ENCODE assay signal across 9 cellular contexts in the genomic region with DNA sequence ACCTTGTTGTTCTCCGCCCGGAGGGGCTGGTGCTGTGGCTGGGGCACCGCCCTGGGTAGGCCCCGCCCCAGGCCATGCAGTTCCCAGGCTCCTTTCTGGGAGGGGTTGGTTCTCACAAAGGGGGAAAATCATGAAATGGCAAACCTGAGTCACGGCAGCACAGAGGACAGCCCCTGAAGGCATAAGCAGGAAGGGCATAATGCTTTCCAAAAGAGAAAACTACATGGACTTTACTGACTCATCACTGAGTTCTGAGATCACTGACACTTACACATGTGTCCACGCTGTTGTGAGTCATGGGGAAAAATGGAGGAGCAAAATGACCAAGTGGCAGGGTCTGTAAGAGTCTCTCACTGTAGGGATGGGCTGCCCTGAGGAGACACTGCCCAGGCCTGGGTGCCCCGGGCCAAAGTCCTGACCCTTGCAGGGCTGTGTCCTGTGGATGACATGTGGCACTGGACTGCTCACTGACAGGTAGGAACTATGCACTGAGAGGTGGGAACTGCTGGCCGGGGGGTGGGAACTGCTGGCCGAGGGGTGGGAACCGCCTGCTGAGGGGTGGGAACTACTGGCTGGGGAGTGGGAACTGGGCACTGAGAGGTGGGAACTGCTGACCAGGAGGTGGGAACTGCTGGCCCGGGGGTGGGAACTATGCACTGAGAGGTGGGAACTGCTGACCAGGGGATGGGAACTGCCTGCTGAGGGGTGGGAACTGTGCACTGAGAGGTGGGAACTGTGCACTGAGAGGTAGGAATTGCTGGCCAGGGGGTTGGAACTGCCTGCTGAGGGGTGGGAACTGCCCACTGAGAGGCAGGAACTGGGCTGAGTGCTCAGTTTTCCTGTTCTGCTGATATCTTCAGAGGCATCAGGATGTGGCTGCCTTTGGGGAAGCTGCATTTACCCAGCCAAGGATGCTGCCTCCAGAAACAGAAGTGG.
DNase-seq lines count a peak whose midpoint lies in the region; ATAC-seq, FAIRE-seq and TF ChIP-seq lines count a peak whose summit lies in the region.
"Had no signal": no experiment of that assay in that cellular context is flagged by ENCODE, and none has a peak within 500 bp of the region (broad histone marks: within the 10 kb centered on the region; RNA-seq: fewer than 3 reads in every experiment).

No MANE protein-coding gene starts in this region.

- TF ChIP-seq CTCF in heart left ventricle (IDR thresholded peaks at IDR 0.05) (no peak), left ventricle myocardium inferior (IDR thresholded peaks at IDR 0.05; ENCODE audit: borderline replicate concordance) (no peak), kidney (IDR thresholded peaks at IDR 0.05; ENCODE audit: borderline replicate concordance, extremely low read depth, insufficient read depth) (no peak)

- peak in 1 of 5 donors; percentile 66 for DNase-seq in heart left ventricle
- no peak for DNase-seq in left ventricle myocardium inferior
- peak; percentile 93 for DNase-seq in amniotic epithelial cell (ENCODE audit: low read depth)
- peak; percentile 64 for DNase-seq in kidney
- peak; percentile 88 to 92 for DNase-seq in aorta
- no peak for DNase-seq in NCI-H345 treated with DMSO at 0.1 percent for 48 hours (lab: John Stamatoyannopoulos, UW; ENCODE audit: unreplicated experiment)

- TF ChIP-seq POLR2A in heart left ventricle (IDR thresholded peaks at IDR 0.05) = no peak

- H3K4me3 ChIP-seq in heart left ventricle (no peak overlapping the region), left ventricle myocardium inferior (no peak overlapping the region), kidney (ENCODE audit: low read length in 2 of 2) (no peak overlapping the region), aorta (ENCODE audit: low read length in 2 of 2) (no peak overlapping the region)

- H3K4me1 ChIP-seq in heart left ventricle (peaks cover 0 to 16% (median 4%) of the 10 kb centered on the region in 12 donors), left ventricle myocardium inferior (peaks cover 8% of the 10 kb centered on the region), kidney (ENCODE audit: control insufficient read depth in 1 of 2, insufficient read depth in 1 of 2, low read depth in 1 of 2, low read length in 2 of 2) (no peaks in the 10 kb centered on the region), aorta (ENCODE audit: control insufficient read depth in 1 of 2, insufficient read depth in 2 of 2, low read length in 2 of 2) (peaks cover 0 to 3% of the 10 kb centered on the region in 2 donors)

- peak overlapping the region in 6 of 12 donors; percentile 19 to 59 (median 40) for H3K27ac ChIP-seq in heart left ventricle
- no peak overlapping the region for H3K27ac ChIP-seq in left ventricle myocardium inferior (replicated peaks)
- H3K27ac ChIP-seq in kidney (ENCODE audit: low read depth in 2 of 2, low read length in 2 of 2) = no peak overlapping the region
- peak overlapping the region; percentile 6 to 85 for H3K27ac ChIP-seq in aorta (ENCODE audit: low read depth in 1 of 2, low read length in 2 of 2)
- H3K27ac ChIP-seq: VCaP had no signal

- no peaks in the 10 kb centered on the region for H3K36me3 ChIP-seq in heart left ventricle
- no peaks in the 10 kb centered on the region for H3K36me3 ChIP-seq in left ventricle myocardium inferior
- no peaks in the 10 kb centered on the region for H3K36me3 ChIP-seq in kidney (ENCODE audit: control insufficient read depth in 1 of 2, insufficient read depth in 2 of 2, low read length in 2 of 2)
- H3K36me3 ChIP-seq in aorta (ENCODE audit: control insufficient read depth in 1 of 2, insufficient read depth in 2 of 2, low read length in 1 of 2) = no peaks in the 10 kb centered on the region

- WGBS in heart left ventricle, 4 donors = 82 to 86% (median 85%) methylated on average over 11 of the region's 11 CpGs
- 49 to 54% methylated on average over 11 of the region's 11 CpGs for WGBS in aorta, 2 donors

- ATAC-seq in heart left ventricle (peak; percentile 29 to 89 (median 80)), aorta (ENCODE audit: low FRiP score) (peak; percentile 77), HG02970 (IDR thresholded peaks at IDR 0.05; ENCODE audit: low FRiP score, unreplicated experiment) (no peak), HG02571 (IDR thresholded peaks at IDR 0.05; ENCODE audit: unreplicated experiment) (no peak)

- no peaks in the 10 kb centered on the region for H3K27me3 ChIP-seq in heart left ventricle
- H3K27me3 ChIP-seq in left ventricle myocardium inferior (ENCODE audit: low read depth) = peaks cover 55% of the 10 kb centered on the region
- H3K27me3 ChIP-seq in aorta (ENCODE audit: control insufficient read depth in 1 of 2, insufficient read depth in 2 of 2, low read length in 1 of 2) = no peaks in the 10 kb centered on the region

- H3K9me3 ChIP-seq in heart left ventricle (no peaks in the 10 kb centered on the region), left ventricle myocardium inferior (replicated peaks) (no peaks in the 10 kb centered on the region), kidney (ENCODE audit: control insufficient read depth in 1 of 2, low read length in 2 of 2) (no peaks in the 10 kb centered on the region), aorta (ENCODE audit: control insufficient read depth, low read length) (no peaks in the 10 kb centered on the region)

- H3K9ac ChIP-seq in kidney (ENCODE audit: low read length in 2 of 2) = no peak overlapping the region

- intact Hi-C loops in heart left ventricle (cut with DNase I) (no loop called here), left ventricle myocardium inferior (cut with micrococcal nuclease) (no loop called here), kidney (cut with DNase I) (no loop called here), aorta (cut with DNase I) (loop anchor here (5.0 to 10.0 kb wide), 2 partner anchors 91 to 118 kb away; no protein-coding TSS in a partner anchor)

- FAIRE-seq in kidney (lab: Jason Lieb, UNC) = no peak

Comparison
In these comparisons a context has a peak if more than half of its experiments do, and no peak if none do; other contexts are left out.
1. ATAC-seq: peak in heart left ventricle (4 of 4) and aorta (single experiment); none in HG02970 (single experiment) and HG02571 (single experiment).
2. DNase-seq: peak in amniotic epithelial cell (single experiment), kidney (single experiment) and aorta (2 of 2); none in left ventricle myocardium inferior (single experiment) and NCI-H345 treated with DMSO at 0.1 percent for 48 hours (single experiment).
3. H3K27ac ChIP-seq: peak in aorta (2 of 2); none in left ventricle myocardium inferior (single experiment) and kidney (0 of 2).
4. intact Hi-C loops: an anchor here in aorta (5.0 to 10.0 kb wide); none called in heart left ventricle, left ventricle myocardium inferior and kidney.